ENCODE assay signal across 2 cellular contexts in the genomic region with DNA sequence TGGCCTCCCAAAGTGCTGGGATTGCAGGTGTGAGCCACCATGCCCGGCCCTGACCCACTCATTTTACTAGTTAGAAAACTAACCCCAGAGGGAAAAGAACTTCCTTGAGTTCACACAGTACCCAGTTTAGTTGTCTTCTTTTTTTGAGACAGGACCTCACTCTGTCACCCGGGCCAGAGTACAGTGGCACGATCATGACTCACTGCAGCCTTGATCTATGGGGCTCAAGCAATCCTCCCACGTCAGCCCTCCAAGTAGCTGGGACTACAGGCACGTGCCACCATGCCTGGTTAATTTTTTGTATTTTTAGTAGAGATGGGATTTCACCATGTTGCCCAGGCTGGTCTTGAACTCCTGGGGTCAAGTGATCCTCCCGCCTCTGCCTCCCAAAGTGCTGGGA.
TF ChIP-seq lines count a peak whose summit lies in the region.

No MANE protein-coding gene starts in this region.

TF ChIP-seq in K562, 482 proteins besides CTCF, POLR2A, EP300 and RAD21:
- TF ChIP-seq BHLHE40 (IDR thresholded peaks at IDR 0.05; ENCODE audit: low read length), result peak; percentile 38; the same call in 1 of the 2 replicates
TF ChIP-seq in K562: peak in this region for 1; not testable (repeated sequence) for 481.

TF ChIP-seq in HepG2, 621 proteins besides CTCF, POLR2A, EP300 and RAD21:
- peak; percentile 46; the same call in 1 of the 2 replicates for TF ChIP-seq BHLHE40 (IDR thresholded peaks at IDR 0.05; ENCODE audit: low read length)
